ENCODE assay signal across 12 cellular contexts in genomic region chr17:57078274-57078673, GRCh38.
"Had no signal": no experiment of that assay in that cellular context is flagged by ENCODE, and none has a peak within 500 bp of the region (broad histone marks: within the 10 kb centered on the region; RNA-seq: fewer than 3 reads in every experiment).

No MANE protein-coding gene starts in this region.

- H3K27ac Mint-ChIP-seq: HFFc6 had no signal

- H3K4me3 Mint-ChIP-seq: H9, HFFc6 had no signal

- H3K4me2 ChIP-seq: KMS-11 had no signal

- H2AFZ ChIP-seq: GM23248 had no signal

- H3K27ac ChIP-seq: GM23248, HL-60, KMS-11 had no signal

- FAIRE-seq: H54, HTR-8/SVneo had no signal

- DNase-seq: GM23248, GOT3, H9, HCEC 1CT, HFFc6, IMR-90, Karpas-422, KBM-7 had no signal

- H3K9me3 Mint-ChIP-seq: H9, HFFc6 had no signal

- H3K4me3 ChIP-seq: GM23248 had no signal

- H3K9ac ChIP-seq: GM23248, KMS-11 had no signal
